In genomic region chr9:105647595-105648349, GRCh38 we compare ENCODE assay signal across 1 cellular context.
A peak's percentile ranks its signal among the peaks of the same experiment; 100 is the strongest.
TF ChIP-seq lines count a peak whose summit lies in the region.

No MANE protein-coding gene starts in this region.

TF ChIP-seq in K562, 482 proteins besides CTCF, POLR2A, EP300 and RAD21 (continued from another document and continues in another):
- TF ChIP-seq PREB (CRISPR knock-in tag; IDR thresholded peaks at IDR 0.05), result no peak
- TF ChIP-seq HLTF (IDR thresholded peaks at IDR 0.05), result no peak
- TF ChIP-seq MEF2A (IDR thresholded peaks at IDR 0.05; ENCODE audit: control insufficient read depth, low read depth, low read length), result peak; percentile 8; the same call in 1 of the 2 replicates
- 0 out of 2 replicates have a peak, but pooled peaks have one; percentile 3 for TF ChIP-seq MECOM (CRISPR knock-in tag; IDR thresholded peaks at IDR 0.05)
- no peak for TF ChIP-seq MLLT1 (IDR thresholded peaks at IDR 0.05)
- no peak for TF ChIP-seq USF1 (CRISPR knock-in tag; IDR thresholded peaks at IDR 0.05)
- TF ChIP-seq ZC3H4 (CRISPR knock-in tag; IDR thresholded peaks at IDR 0.05; ENCODE audit: borderline replicate concordance), result no peak
- no peak for TF ChIP-seq ZBTB17 (CRISPR knock-in tag; IDR thresholded peaks at IDR 0.05)
- peak; percentile 99 for TF ChIP-seq FOSL1 (tag; conservative IDR thresholded peaks at IDR 0.05)
- TF ChIP-seq MITF (IDR thresholded peaks at IDR 0.05), result no peak
- no peak for TF ChIP-seq ZNF280B (CRISPR knock-in tag; IDR thresholded peaks at IDR 0.05)
- TF ChIP-seq GTF3C2 (IDR thresholded peaks at IDR 0.05; ENCODE audit: borderline replicate concordance, extremely low read depth, insufficient read length), result no peak
- TF ChIP-seq EWSR1 (IDR thresholded peaks at IDR 0.05; ENCODE audit: borderline replicate concordance, low read depth, partially characterized antibody), result no peak
- peak; percentile 97 for TF ChIP-seq PRDM10 (IDR thresholded peaks at IDR 0.05; ENCODE audit: partially characterized antibody)
- no peak for TF ChIP-seq NFXL1 (CRISPR knock-in tag; IDR thresholded peaks at IDR 0.05)
- 0 out of 2 replicates have a peak, but pooled peaks have one; percentile 9 for TF ChIP-seq GATAD2A (IDR thresholded peaks at IDR 0.05)
- TF ChIP-seq FOXJ3 (CRISPR knock-in tag; IDR thresholded peaks at IDR 0.05), result no peak
- TF ChIP-seq BMI1 (IDR thresholded peaks at IDR 0.05; ENCODE audit: low read length), result no peak
- TF ChIP-seq TAF7 (tag; IDR thresholded peaks at IDR 0.05), result no peak
- no peak for TF ChIP-seq ZBTB11 (CRISPR knock-in tag; IDR thresholded peaks at IDR 0.05)
- TF ChIP-seq ZNF512 (tag; IDR thresholded peaks at IDR 0.05), result no peak
- no peak for TF ChIP-seq ZNF263 (CRISPR knock-in tag; IDR thresholded peaks at IDR 0.05; ENCODE audit: borderline replicate concordance)
- TF ChIP-seq SMARCC2 (IDR thresholded peaks at IDR 0.05; ENCODE audit: low read depth), result peak; percentile 100
- TF ChIP-seq ATF2 (CRISPR knock-in tag; IDR thresholded peaks at IDR 0.05), result no peak
- no peak for TF ChIP-seq ZBTB9 (CRISPR knock-in tag; IDR thresholded peaks at IDR 0.05)
- TF ChIP-seq ZNF589 (CRISPR knock-in tag; IDR thresholded peaks at IDR 0.05; ENCODE audit: low read depth), result no peak
- no peak for TF ChIP-seq SMAD3 (CRISPR knock-in tag; conservative IDR thresholded peaks at IDR 0.05)
- no peak for TF ChIP-seq ZBTB8A (IDR thresholded peaks at IDR 0.05; ENCODE audit: partially characterized antibody)
- no peak for TF ChIP-seq TRIM25 (IDR thresholded peaks at IDR 0.05; ENCODE audit: borderline replicate concordance)
- TF ChIP-seq FUS (optimal IDR thresholded peaks at IDR 0.05; ENCODE audit: low read depth, low read length), result no peak
- TF ChIP-seq RAD51 (IDR thresholded peaks at IDR 0.05; ENCODE audit: borderline replicate concordance, low read depth), result no peak
- no peak for TF ChIP-seq PRMT5 (CRISPR knock-in tag; IDR thresholded peaks at IDR 0.05)
